In genomic region chr2:174585111-174585510, GRCh38 we compare ENCODE assay signal across 17 cellular contexts. TPM values are rescaled to one million over a fixed set of nuclear protein-coding genes. Genes with fewer than 3 reads are reported as not detected.
DNase-seq lines count a peak whose midpoint lies in the region; ATAC-seq and TF ChIP-seq lines count a peak whose summit lies in the region.
"Had no signal": no experiment of that assay in that cellular context is flagged by ENCODE, and none has a peak within 500 bp of the region (broad histone marks: within the 10 kb centered on the region; RNA-seq: fewer than 3 reads in every experiment).

No MANE protein-coding gene starts in this region.

- H3K9me3 ChIP-seq in HUES48 (ENCODE audit: control insufficient read depth, insufficient read depth, low read length) (no peaks in the 10 kb centered on the region), osteoblast (ENCODE audit: low read depth, low read length) (no peaks in the 10 kb centered on the region)
- no peaks in the 10 kb centered on the region for H3K9me3 ChIP-seq in naive thymus-derived CD4-positive, alpha-beta T cell (ENCODE audit: control insufficient read depth in 2 of 3, low read length in 3 of 3)
- H3K9me3 ChIP-seq: ascending aorta, SJSA1 had no signal

- intact Hi-C loops in naive thymus-derived CD4-positive, alpha-beta T cell (cut with micrococcal nuclease), result no loop called here

- H3K36me3 Mint-ChIP-seq in activated CD8-positive, alpha-beta T cell treated with anti-CD3 and anti-CD28 coated beads, Interleukin-2, amount 10 ng/mL, durations not matched to agents 7 days and 5 days (ENCODE audit: low read depth), result peaks cover 86% of the 10 kb centered on the region
- H3K36me3 Mint-ChIP-seq in naive thymus-derived CD4-positive, alpha-beta T cell, result peaks cover 15 to 57% (median 47%) of the 10 kb centered on the region in 5 donors

- H3K27me3 Mint-ChIP-seq in activated CD8-positive, alpha-beta T cell treated with anti-CD3 and anti-CD28 coated beads, Interleukin-2, amount 10 ng/mL, durations not matched to agents 7 days and 5 days (ENCODE audit: low read depth), result no peaks in the 10 kb centered on the region
- no peaks in the 10 kb centered on the region for H3K27me3 Mint-ChIP-seq in naive thymus-derived CD4-positive, alpha-beta T cell

- no peak overlapping the region for H3K4me2 ChIP-seq in osteoblast (ENCODE audit: insufficient read depth, low read length)

- no peak for TF ChIP-seq CTCF in osteoblast (IDR thresholded peaks at IDR 0.05; ENCODE audit: extremely low read depth, low read depth, low read length)

- H3K27ac ChIP-seq in HUES48 (ENCODE audit: low read depth, low read length) (peak overlapping the region; percentile 78), osteoblast (ENCODE audit: low read depth, low read length) (no peak overlapping the region)
- H3K27ac ChIP-seq in naive thymus-derived CD4-positive, alpha-beta T cell (ENCODE audit: low read depth, low read length), result peak overlapping the region; percentile 65
- H3K27ac ChIP-seq: SJSA1 had no signal

- POLR2A ChIA-PET in activated CD8-positive, alpha-beta T cell treated with anti-CD3 and anti-CD28 coated beads, Interleukin-2, amount 10 ng/mL, durations not matched to agents 7 days and 5 days (lab: Charles Lee), result no interaction called here
- POLR2A ChIA-PET in naive thymus-derived CD4-positive, alpha-beta T cell (lab: Charles Lee), result interaction anchor here (22.6 kb wide), 1 partner anchor 14 kb away, joined by 277 read pairs; the partner anchor contains the start of gene WIPF1

- no peak overlapping the region for H3K9ac ChIP-seq in HUES48 (ENCODE audit: low read depth, low read length)

- ATAC-seq in activated CD8-positive, alpha-beta T cell treated with anti-CD3 and anti-CD28 coated beads, Interleukin-2, amount 10 ng/mL, durations not matched to agents 7 days and 5 days, result no peak
- ATAC-seq in naive thymus-derived CD4-positive, alpha-beta T cell, result no peak

- H3K9me3 Mint-ChIP-seq in activated CD8-positive, alpha-beta T cell treated with anti-CD3 and anti-CD28 coated beads, Interleukin-2, amount 10 ng/mL, durations not matched to agents 7 days and 5 days (ENCODE audit: insufficient read depth), result no peaks in the 10 kb centered on the region
- no peaks in the 10 kb centered on the region for H3K9me3 Mint-ChIP-seq in naive thymus-derived CD4-positive, alpha-beta T cell
- H3K9me3 Mint-ChIP-seq: H9 had no signal

- H3K4me1 ChIP-seq in HUES48 (ENCODE audit: control insufficient read depth, insufficient read depth, low read length) (peaks cover 17% of the 10 kb centered on the region), osteoblast (ENCODE audit: insufficient read depth, low read length) (peaks cover 23% of the 10 kb centered on the region)
- peaks cover 80 to 93% of the 10 kb centered on the region in 2 donors for H3K4me1 ChIP-seq in naive thymus-derived CD4-positive, alpha-beta T cell (ENCODE audit: control insufficient read depth in 2 of 2, insufficient read depth in 2 of 2, low read length in 2 of 2)

- no peaks in the 10 kb centered on the region for H4K20me1 ChIP-seq in osteoblast (ENCODE audit: insufficient read depth, low read length)

- H3K4me3 ChIP-seq in HUES48 (ENCODE audit: low read depth, low read length), result no peak overlapping the region
- no peak overlapping the region for H3K4me3 ChIP-seq in naive thymus-derived CD4-positive, alpha-beta T cell (ENCODE audit: low read length)
- H3K4me3 ChIP-seq in osteoblast (ENCODE audit: insufficient read depth, low read length), result no peak overlapping the region
- H3K4me3 ChIP-seq: ascending aorta, lung, SJSA1, skin epidermis had no signal

- peak overlapping the region; percentile 68 for H3K27ac Mint-ChIP-seq in activated CD8-positive, alpha-beta T cell treated with anti-CD3 and anti-CD28 coated beads, Interleukin-2, amount 10 ng/mL, durations not matched to agents 7 days and 5 days
- H3K27ac Mint-ChIP-seq in naive thymus-derived CD4-positive, alpha-beta T cell, result peak overlapping the region; percentile 5 to 96 (median 84)

- H3K27me3 ChIP-seq in HUES48 (ENCODE audit: control insufficient read depth, insufficient read depth, low read length) (no peaks in the 10 kb centered on the region), osteoblast (ENCODE audit: insufficient read depth, low read length) (no peaks in the 10 kb centered on the region)
- no peaks in the 10 kb centered on the region for H3K27me3 ChIP-seq in naive thymus-derived CD4-positive, alpha-beta T cell (ENCODE audit: control insufficient read depth in 2 of 2, insufficient read depth in 2 of 2, low read length in 2 of 2)
- H3K27me3 ChIP-seq: ascending aorta, SJSA1 had no signal

- H3K4me3 Mint-ChIP-seq in activated CD8-positive, alpha-beta T cell treated with anti-CD3 and anti-CD28 coated beads, Interleukin-2, amount 10 ng/mL, durations not matched to agents 7 days and 5 days, result no peak overlapping the region
- peak overlapping the region in 8 of 10 donors; percentile 18 to 87 (median 50) for H3K4me3 Mint-ChIP-seq in naive thymus-derived CD4-positive, alpha-beta T cell

- CTCF ChIA-PET in activated CD8-positive, alpha-beta T cell treated with anti-CD3 and anti-CD28 coated beads, Interleukin-2, amount 10 ng/mL, durations not matched to agents 7 days and 5 days (lab: Charles Lee), result interaction anchor here (1.3 to 1.4 kb wide), 2 partner anchors 11 to 20 kb away, joined by 4 read pairs; no protein-coding TSS in a partner anchor
- CTCF ChIA-PET in naive thymus-derived CD4-positive, alpha-beta T cell (lab: Charles Lee), result interaction anchor here (1.4 kb wide), 1 partner anchor 18 kb away, joined by 5 read pairs; no protein-coding TSS in a partner anchor

- no peaks in the 10 kb centered on the region for H3K36me3 ChIP-seq in HUES48 (ENCODE audit: control insufficient read depth, insufficient read depth, low read length)
- peaks cover 26 to 68% (median 49%) of the 10 kb centered on the region in 3 experiments for H3K36me3 ChIP-seq in naive thymus-derived CD4-positive, alpha-beta T cell (ENCODE audit: control insufficient read depth in 2 of 3, insufficient read depth in 3 of 3, low read length in 3 of 3)
- peaks cover 20% of the 10 kb centered on the region for H3K36me3 ChIP-seq in osteoblast (ENCODE audit: insufficient read depth, low read length)

- peaks cover 18% of the 10 kb centered on the region for H3K79me2 ChIP-seq in osteoblast (ENCODE audit: insufficient read depth, low read length)

- DNase-seq in NCI-H345 (lab: John Stamatoyannopoulos, UW), result peak; percentile 52
- no peak for DNase-seq in NCI-H345 treated with DMSO at 0.1 percent for 48 hours (lab: John Stamatoyannopoulos, UW; ENCODE audit: unreplicated experiment)
- peak; percentile 17 for DNase-seq in activated CD8-positive, alpha-beta T cell treated with anti-CD3 and anti-CD28 coated beads, Interleukin-2, amount 10 ng/mL, durations not matched to agents 7 days and 5 days
- no peak for DNase-seq in naive thymus-derived CD4-positive, alpha-beta T cell
- DNase-seq in DMS 273 treated with DMSO at 0.1 percent for 48 hours (lab: John Stamatoyannopoulos, UW), result no peak
- DNase-seq in ecto neural progenitor cell (ENCODE audit: low spot score), result no peak
- no peak for DNase-seq in osteoblast (ENCODE audit: insufficient read length, low spot score, missing footprints)
- DNase-seq: 8988T, cortex of kidney, H9, Karpas-422, NCI-H1694 had no signal

- peaks cover 80% of the 10 kb centered on the region for H3K4me1 Mint-ChIP-seq in activated CD8-positive, alpha-beta T cell treated with anti-CD3 and anti-CD28 coated beads, Interleukin-2, amount 10 ng/mL, durations not matched to agents 7 days and 5 days (ENCODE audit: low read depth)
- H3K4me1 Mint-ChIP-seq in naive thymus-derived CD4-positive, alpha-beta T cell, result peaks cover 57 to 100% (median 92%) of the 10 kb centered on the region in 7 donors

- H2AFZ ChIP-seq in osteoblast (ENCODE audit: low read length), result no peak overlapping the region

RNA-seq across cellular contexts. Expression of gene WIPF1, which starts 12.5 kb away (rescaled TPM):
- total RNA-seq in activated CD8-positive, alpha-beta T cell treated with anti-CD3 and anti-CD28 coated beads, Interleukin-2, amount 10 ng/mL, durations not matched to agents 7 days and 5 days, result 100 to 1,000 TPM; 357 to 390 TPM
- total RNA-seq in naive thymus-derived CD4-positive, alpha-beta T cell, result 100 to 1,000 TPM; 272 to 514 (median 397) TPM
- polyA plus RNA-seq in naive thymus-derived CD4-positive, alpha-beta T cell, result 100 to 1,000 TPM in 1 of 2 donors, 10 to 100 TPM in 1; 92.3 to 103 TPM
- total RNA-seq in osteoblast, result 17.7 and 18.0 TPM in 2 replicates

Comparison
In these comparisons a context has a peak if more than half of its experiments do, and no peak if none do; other contexts are left out.
1. DNase-seq: peak in NCI-H345 (single experiment) and activated CD8-positive, alpha-beta T cell treated with anti-CD3 and anti-CD28 coated beads, Interleukin-2, amount 10 ng/mL, durations not matched to agents 7 days and 5 days (single experiment); none in NCI-H345 treated with DMSO at 0.1 percent for 48 hours (single experiment), naive thymus-derived CD4-positive, alpha-beta T cell (0 of 9), DMS 273 treated with DMSO at 0.1 percent for 48 hours (single experiment), ecto neural progenitor cell (single experiment) and osteoblast (single experiment).
2. RNA of gene WIPF1, which starts 12.5 kb away (total RNA-seq): 272 to 514 TPM in naive thymus-derived CD4-positive, alpha-beta T cell and 357 to 390 TPM in activated CD8-positive, alpha-beta T cell treated with anti-CD3 and anti-CD28 coated beads, Interleukin-2, amount 10 ng/mL, durations not matched to agents 7 days and 5 days; 17.7 to 18.0 TPM in osteoblast; every median in the first group is over 10 times any median in the second.